Comparison of ENCODE assay signal across 1 cellular context in the genomic region with DNA sequence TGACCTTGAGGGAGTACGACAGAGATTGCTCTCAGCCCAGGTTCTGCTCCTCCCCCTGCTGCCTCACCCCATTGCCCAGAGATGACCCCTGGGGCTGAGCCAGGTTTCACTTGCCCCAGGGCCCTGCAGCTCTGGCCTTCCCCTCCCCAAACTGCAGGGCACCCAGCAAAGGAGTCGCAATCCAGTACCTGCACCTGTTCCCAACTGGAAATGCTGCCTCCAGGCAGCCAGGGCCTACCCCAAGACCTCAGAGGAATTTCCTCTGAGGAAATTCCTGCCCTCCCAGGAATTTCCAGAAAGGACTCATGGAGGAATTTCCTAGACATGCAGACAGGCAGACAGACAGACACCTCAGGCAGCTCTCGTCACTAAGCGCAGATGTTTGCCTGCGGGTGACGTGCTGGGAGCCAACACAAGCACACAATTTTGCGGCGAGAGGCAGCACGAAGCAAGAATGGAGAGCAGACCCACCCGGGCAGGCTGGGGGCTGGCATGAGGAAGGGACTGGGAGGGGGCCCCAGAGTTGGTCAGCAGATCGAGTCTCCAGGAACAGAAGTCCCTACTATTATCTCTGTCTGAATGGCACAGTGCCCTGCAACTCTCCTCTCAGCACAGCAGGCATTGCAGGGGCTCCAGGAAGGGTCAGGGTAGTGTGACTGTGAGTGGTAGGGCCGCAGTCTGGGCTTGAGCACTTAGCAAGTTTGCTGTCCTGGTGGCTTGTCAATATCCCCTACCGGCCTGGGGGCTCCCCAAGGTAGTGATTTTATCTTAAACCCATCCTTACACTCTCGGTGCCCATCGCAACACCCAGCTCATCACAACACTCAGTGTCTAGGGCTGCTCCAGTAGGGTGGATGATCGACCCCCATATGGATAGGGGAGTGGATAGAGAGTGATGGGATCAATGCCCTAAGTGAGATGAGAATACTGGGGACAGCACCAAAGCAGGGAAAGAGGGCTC.
TF ChIP-seq lines count a peak whose summit lies in the region.

No MANE protein-coding gene starts in this region.

TF ChIP-seq in HCT116, 20 proteins besides CTCF, POLR2A, EP300 and RAD21 (continued from another document):
- TF ChIP-seq TCF7L2 (IDR thresholded peaks at IDR 0.05; ENCODE audit: borderline replicate concordance, extremely low read depth, insufficient read depth, insufficient read length) (no peak), EZH2phosphoT487 (IDR thresholded peaks at IDR 0.05; ENCODE audit: borderline replicate concordance) (no peak), SRF (IDR thresholded peaks at IDR 0.05; ENCODE audit: low read depth) (no peak)
